Comparison of ENCODE assay signal across 27 cellular contexts in the genomic region with DNA sequence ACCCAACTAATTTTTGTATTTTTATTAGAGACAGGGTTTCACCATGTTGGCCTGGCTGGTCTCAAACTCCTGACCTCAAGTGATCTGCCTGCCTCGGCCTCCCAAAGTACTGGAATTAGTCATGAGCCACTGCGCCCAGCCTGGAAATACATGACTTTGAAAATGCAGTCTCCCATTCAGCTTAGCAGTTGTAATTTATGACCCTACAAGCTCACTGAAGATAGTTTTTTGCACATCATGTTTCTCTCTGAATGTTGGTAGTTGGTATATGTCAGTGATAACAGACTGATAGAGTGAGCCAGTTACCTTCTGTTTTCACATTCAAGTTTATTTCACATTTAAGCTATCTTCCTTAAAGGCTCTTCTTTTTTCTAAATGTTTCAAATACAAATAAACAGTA.
"Had no signal": no experiment of that assay in that cellular context is flagged by ENCODE, and none has a peak within 500 bp of the region (broad histone marks: within the 10 kb centered on the region; RNA-seq: fewer than 3 reads in every experiment).

No MANE protein-coding gene starts in this region.

- FAIRE-seq: endometrium, frontal cortex had no signal

- H2AFZ ChIP-seq: hepatocyte had no signal

- ATAC-seq: effector memory CD8-positive, alpha-beta T cell; esophagus mucosa; foreskin keratinocyte; gastrocnemius medialis; gastroesophageal sphincter; heart left ventricle; heart right ventricle had no signal

- H3K4me2 ChIP-seq: hepatocyte had no signal

- H3K4me3 ChIP-seq: colonic mucosa, coronary artery, dorsolateral prefrontal cortex, esophagus muscularis mucosa, esophagus squamous epithelium, gastrocnemius medialis, gastroesophageal sphincter, heart left ventricle, heart right ventricle, hepatocyte had no signal

- H3K36me3 ChIP-seq: colonic mucosa, esophagus squamous epithelium, gastrocnemius medialis, gastroesophageal sphincter, heart right ventricle had no signal

- H3K4me1 ChIP-seq: esophagus squamous epithelium, foreskin keratinocyte, gastroesophageal sphincter had no signal

- DNase-seq: colonic mucosa; cortex of kidney; dermis blood vessel endothelial cell; dorsolateral prefrontal cortex; effector CD4-positive, alpha-beta T cell; effector CD8-positive, alpha-beta T cell; effector memory CD4-positive, alpha-beta T cell; effector memory CD8-positive, alpha-beta T cell; endodermal cell; erythroblast; esophagus squamous epithelium; foreskin fibroblast; foreskin keratinocyte; foreskin melanocyte; gastrocnemius medialis; glutamatergic neuron; head of caudate nucleus; heart left ventricle; heart right ventricle had no signal

- H3K9me3 ChIP-seq: colonic mucosa, esophagus muscularis mucosa, esophagus squamous epithelium, gastrocnemius medialis, gastroesophageal sphincter had no signal

- H3K27me3 ChIP-seq: colonic mucosa, dorsolateral prefrontal cortex, esophagus muscularis mucosa, esophagus squamous epithelium, foreskin keratinocyte, gastrocnemius medialis, gastroesophageal sphincter, heart left ventricle, heart right ventricle, hepatocyte had no signal

- H3K27ac ChIP-seq: colonic mucosa, coronary artery, dorsolateral prefrontal cortex, epithelial cell of prostate, esophagus muscularis mucosa, esophagus squamous epithelium, foreskin keratinocyte, gastrocnemius medialis, gastroesophageal sphincter, heart left ventricle, heart right ventricle, hepatocyte had no signal
